ENCODE assay signal across 17 cellular contexts in the genomic region with DNA sequence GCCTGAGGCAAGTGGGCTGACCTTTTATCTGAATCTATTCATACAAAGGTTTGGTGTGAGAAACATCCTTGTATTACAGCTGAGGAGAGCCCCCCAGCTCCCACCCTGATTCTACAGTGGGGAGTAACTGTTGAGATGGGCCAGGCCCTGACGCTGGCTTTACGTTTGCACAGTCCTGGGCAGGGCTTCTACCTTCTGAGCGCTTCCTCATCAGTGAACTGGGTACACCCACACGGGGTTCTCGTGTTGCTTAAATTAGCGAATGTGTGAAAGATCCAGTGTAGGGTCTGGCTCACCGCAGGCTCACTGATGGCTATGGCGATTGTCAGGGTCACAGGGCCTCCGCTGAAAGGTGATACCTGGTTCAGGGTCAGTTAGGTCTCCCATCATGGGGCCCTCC. TPM values are rescaled to one million over a fixed set of nuclear protein-coding genes. Genes with fewer than 3 reads are reported as not detected.
DNase-seq lines count a peak whose midpoint lies in the region; ATAC-seq lines count a peak whose summit lies in the region.
"Had no signal": no experiment of that assay in that cellular context is flagged by ENCODE, and none has a peak within 500 bp of the region (broad histone marks: within the 10 kb centered on the region; RNA-seq: fewer than 3 reads in every experiment).

No MANE protein-coding gene starts in this region.

- intact Hi-C loops in activated T-helper 2 cell treated with anti-CD3 and anti-CD28 coated beads, Interferon-gamma antibody, Interleukin-2, Interleukin-4, amounts not matched to agents 10 μg/mL and 5 μg/mL and 100 μg/mL, durations not matched to agents 14 hours and 24 hours and 36 hours (cut with micrococcal nuclease) = no loop called here

- H3K9me3 Mint-ChIP-seq in T-helper 1 cell treated with Interleukin-12 subunit alpha and Interleukin-12 subunit beta and Interleukin-4 antibody, amounts not matched to agents 30 μg/mL and 1 μg/mL, for 36 hours = no peaks in the 10 kb centered on the region
- H3K9me3 Mint-ChIP-seq in activated T-helper 2 cell treated with anti-CD3 and anti-CD28 coated beads, Interferon-gamma antibody, Interleukin-2, Interleukin-4, amounts not matched to agents 10 μg/mL and 5 μg/mL and 100 μg/mL, durations not matched to agents 14 hours and 24 hours and 36 hours = no peaks in the 10 kb centered on the region
- H3K9me3 Mint-ChIP-seq: CD14-positive monocyte, neural crest cell had no signal

- ATAC-seq in GM19452 (IDR thresholded peaks at IDR 0.05; ENCODE audit: unreplicated experiment) (peak; percentile 29), GM18873 (IDR thresholded peaks at IDR 0.05; ENCODE audit: low FRiP score, unreplicated experiment) (no peak), GM21367 (IDR thresholded peaks at IDR 0.05; ENCODE audit: unreplicated experiment) (no peak)
- ATAC-seq: SK-N-SH treated with all-trans-retinoic acid at 6 μM for 48 hours had no signal

- peaks cover 46% of the 10 kb centered on the region for H3K36me3 Mint-ChIP-seq in T-helper 1 cell treated with Interleukin-12 subunit alpha and Interleukin-12 subunit beta and Interleukin-4 antibody, amounts not matched to agents 30 μg/mL and 1 μg/mL, for 36 hours (ENCODE audit: low read depth)
- peaks cover 78% of the 10 kb centered on the region for H3K36me3 Mint-ChIP-seq in activated T-helper 2 cell treated with anti-CD3 and anti-CD28 coated beads, Interferon-gamma antibody, Interleukin-2, Interleukin-4, amounts not matched to agents 10 μg/mL and 5 μg/mL and 100 μg/mL, durations not matched to agents 14 hours and 24 hours and 36 hours (ENCODE audit: low read depth)

- H3K27me3 Mint-ChIP-seq in T-helper 1 cell treated with Interleukin-12 subunit alpha and Interleukin-12 subunit beta and Interleukin-4 antibody, amounts not matched to agents 30 μg/mL and 1 μg/mL, for 36 hours (ENCODE audit: low read depth) = no peaks in the 10 kb centered on the region
- no peaks in the 10 kb centered on the region for H3K27me3 Mint-ChIP-seq in activated T-helper 2 cell treated with anti-CD3 and anti-CD28 coated beads, Interferon-gamma antibody, Interleukin-2, Interleukin-4, amounts not matched to agents 10 μg/mL and 5 μg/mL and 100 μg/mL, durations not matched to agents 14 hours and 24 hours and 36 hours (ENCODE audit: low read depth)

- H3K4me1 Mint-ChIP-seq in T-helper 1 cell treated with Interleukin-12 subunit alpha and Interleukin-12 subunit beta and Interleukin-4 antibody, amounts not matched to agents 30 μg/mL and 1 μg/mL, for 36 hours (ENCODE audit: low read depth) = peaks cover 14% of the 10 kb centered on the region
- peaks cover 8% of the 10 kb centered on the region for H3K4me1 Mint-ChIP-seq in activated T-helper 2 cell treated with anti-CD3 and anti-CD28 coated beads, Interferon-gamma antibody, Interleukin-2, Interleukin-4, amounts not matched to agents 10 μg/mL and 5 μg/mL and 100 μg/mL, durations not matched to agents 14 hours and 24 hours and 36 hours (ENCODE audit: low read depth)
- H3K4me1 Mint-ChIP-seq: neural crest cell had no signal

- DNase-seq in T-helper 1 cell = no peak
- DNase-seq in activated T-helper 2 cell treated with anti-CD3 and anti-CD28 coated beads, Interferon-gamma antibody, Interleukin-2, Interleukin-4, amounts not matched to agents 10 μg/mL and 5 μg/mL and 100 μg/mL, durations not matched to agents 14 hours and 24 hours and 36 hours (ENCODE audit: low spot score) = no peak
- DNase-seq in mesenteric fat pad (ENCODE audit: low spot score) = peak; percentile 62
- no peak for DNase-seq in stimulated activated CD4-positive, alpha-beta T cell treated with anti-CD3 and anti-CD28 coated beads, Interleukin-4, amount 100 ng/mL, for 24 hours
- DNase-seq: DMS79, NCI-H2107, Peyer's patch had no signal

- peak overlapping the region; percentile 10 for H3K27ac Mint-ChIP-seq in T-helper 1 cell treated with Interleukin-12 subunit alpha and Interleukin-12 subunit beta and Interleukin-4 antibody, amounts not matched to agents 30 μg/mL and 1 μg/mL, for 36 hours
- peak overlapping the region; percentile 62 for H3K27ac Mint-ChIP-seq in activated T-helper 2 cell treated with anti-CD3 and anti-CD28 coated beads, Interferon-gamma antibody, Interleukin-2, Interleukin-4, amounts not matched to agents 10 μg/mL and 5 μg/mL and 100 μg/mL, durations not matched to agents 14 hours and 24 hours and 36 hours

- H3K4me3 Mint-ChIP-seq in T-helper 1 cell treated with Interleukin-12 subunit alpha and Interleukin-12 subunit beta and Interleukin-4 antibody, amounts not matched to agents 30 μg/mL and 1 μg/mL, for 36 hours = no peak overlapping the region
- no peak overlapping the region for H3K4me3 Mint-ChIP-seq in activated T-helper 2 cell treated with anti-CD3 and anti-CD28 coated beads, Interferon-gamma antibody, Interleukin-2, Interleukin-4, amounts not matched to agents 10 μg/mL and 5 μg/mL and 100 μg/mL, durations not matched to agents 14 hours and 24 hours and 36 hours (ENCODE audit: low read depth)
- H3K4me3 Mint-ChIP-seq: CD14-positive monocyte, neural crest cell had no signal

RNA-seq across cellular contexts. Expression of gene GHRL, which starts 7.3 kb away (rescaled TPM):
- 0.98 and 2.1 TPM in 2 replicates for total RNA-seq in activated T-helper 2 cell treated with anti-CD3 and anti-CD28 coated beads, Interferon-gamma antibody, Interleukin-2, Interleukin-4, amounts not matched to agents 10 μg/mL and 5 μg/mL and 100 μg/mL, durations not matched to agents 14 hours and 24 hours and 36 hours
- 2.1 TPM for total RNA-seq in mesenteric fat pad
- total RNA-seq: endothelial cell of umbilical vein, frontal cortex, right atrium auricular region had no signal

RNA-seq across cellular contexts. Expression of gene SEC13, which starts 20.8 kb away (rescaled TPM):
- total RNA-seq in activated T-helper 2 cell treated with anti-CD3 and anti-CD28 coated beads, Interferon-gamma antibody, Interleukin-2, Interleukin-4, amounts not matched to agents 10 μg/mL and 5 μg/mL and 100 μg/mL, durations not matched to agents 14 hours and 24 hours and 36 hours = 133 and 136 TPM in 2 replicates
- total RNA-seq in mesenteric fat pad = 98.5 TPM

RNA-seq across cellular contexts. Expression of gene TATDN2, which starts 51.8 kb away (rescaled TPM):
- 64.9 and 65.6 TPM in 2 replicates for total RNA-seq in activated T-helper 2 cell treated with anti-CD3 and anti-CD28 coated beads, Interferon-gamma antibody, Interleukin-2, Interleukin-4, amounts not matched to agents 10 μg/mL and 5 μg/mL and 100 μg/mL, durations not matched to agents 14 hours and 24 hours and 36 hours
- total RNA-seq in mesenteric fat pad = 34.7 TPM
